8 cellular contexts compared by ENCODE assay signal in the genomic region with DNA sequence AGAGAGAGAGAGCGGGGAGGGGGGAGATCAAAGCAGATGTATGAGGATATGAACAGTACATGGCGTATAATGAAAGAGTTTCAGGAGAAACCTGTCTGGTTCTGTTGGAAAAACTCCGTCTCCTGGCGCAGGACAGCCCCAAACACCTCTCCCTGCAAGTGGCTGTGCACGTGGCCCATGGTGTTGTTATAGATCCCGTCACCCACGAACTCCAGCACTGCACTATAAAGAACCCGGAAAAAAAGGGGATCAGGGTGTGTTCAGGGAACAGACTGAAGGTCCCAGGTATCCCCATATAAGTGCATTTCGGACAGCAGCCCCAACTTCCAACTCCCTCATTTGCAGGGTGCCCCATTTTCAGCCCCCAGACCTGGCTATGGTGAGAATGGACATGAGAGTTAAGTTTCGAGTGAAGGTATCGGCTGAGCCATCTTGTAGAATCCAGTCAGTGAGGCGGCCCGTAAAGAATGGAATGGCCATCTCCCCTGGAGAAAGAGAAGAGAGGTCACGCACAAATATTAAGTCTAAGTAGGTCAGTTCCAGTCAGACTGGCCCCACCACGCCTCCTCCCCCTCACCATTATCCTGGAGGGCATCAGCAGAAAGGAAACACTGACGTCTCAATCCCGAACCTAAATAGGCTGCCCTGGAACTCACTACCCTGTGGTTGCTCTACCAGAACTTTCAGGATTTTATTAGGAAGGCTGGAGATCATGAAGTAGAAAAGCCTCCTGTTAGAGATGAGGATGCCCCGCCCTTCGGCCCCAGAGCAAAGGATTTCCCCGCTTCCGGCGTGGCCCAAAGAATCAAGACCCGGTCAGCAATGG. TPM values are rescaled to one million over a fixed set of nuclear protein-coding genes. Genes with fewer than 3 reads are reported as not detected.
A peak's percentile ranks its signal among the peaks of the same experiment; 100 is the strongest.
DNase-seq lines count a peak whose midpoint lies in the region; ATAC-seq and TF ChIP-seq lines count a peak whose summit lies in the region.

No MANE protein-coding gene starts in this region.

- peaks cover 7% of the 10 kb centered on the region for H3K4me1 ChIP-seq in PC-3 (ENCODE audit: insufficient read depth, low read length)
- H3K4me1 ChIP-seq in mucosa of stomach (ENCODE audit: control insufficient read depth, insufficient read depth, low read length) = peaks cover 22% of the 10 kb centered on the region
- H3K4me1 ChIP-seq in uterus = peaks cover 7 to 9% of the 10 kb centered on the region in 2 donors

- TF ChIP-seq POLR2A in uterus (IDR thresholded peaks at IDR 0.05) = no peak

- no peaks in the 10 kb centered on the region for H4K20me1 ChIP-seq in PC-3 (ENCODE audit: low read length)

- ATAC-seq in PC-3 (no peak), HG02763 (IDR thresholded peaks at IDR 0.05; ENCODE audit: unreplicated experiment) (no peak)

- no peaks in the 10 kb centered on the region for H3K9me2 ChIP-seq in PC-3 (replicated peaks; ENCODE audit: low read length)

- peak; percentile 35 for DNase-seq in EH (ENCODE audit: low read depth)
- DNase-seq in PC-3 = peak; percentile 11
- DNase-seq in dorsolateral prefrontal cortex = peak in 2 of 10 donors; percentile 16 to 26
- DNase-seq in uterus = peak; percentile 55 to 58
- DNase-seq in NCI-H2227 (lab: John Stamatoyannopoulos, UW; ENCODE audit: unreplicated experiment) = no peak
- DNase-seq in DMS153 (lab: John Stamatoyannopoulos, UW) = no peak

- CTCF ChIA-PET in PC-3 (lab: Charles Lee) = interaction anchor here (2.7 kb wide), 1 partner anchor 13 kb away, joined by 83 read pairs; a partner anchor contains a TSS

- H3F3A ChIP-seq in PC-3 (ENCODE audit: low read length, unreplicated experiment) = no peaks in the 10 kb centered on the region

- POLR2A ChIA-PET in PC-3 (lab: Charles Lee; ENCODE audit: unreplicated experiment) = no interaction called here

- H3K9ac ChIP-seq in PC-3 (ENCODE audit: low read length) (peak overlapping the region; percentile 55), mucosa of stomach (ENCODE audit: low read length) (peak overlapping the region; percentile 94)

- intact Hi-C loops in PC-3 (cut with micrococcal nuclease) = no loop called here
- intact Hi-C loops in dorsolateral prefrontal cortex (cut with DNase I) = loop anchor here (2.0 to 5.0 kb wide), 3 partner anchors 13 to 655 kb away; a partner anchor contains a TSS
- intact Hi-C loops in uterus (cut with DNase I; ENCODE audit: low total_unique reads) = no loop called here

- TF ChIP-seq CTCF in PC-3 (conservative IDR thresholded peaks at IDR 0.05; ENCODE audit: low read depth, low read length) (no peak), dorsolateral prefrontal cortex (IDR thresholded peaks at IDR 0.05 in 54 of 56, conservative IDR thresholded peaks at IDR 0.05 in 2 of 56; ENCODE audit: low read depth in 1 of 56, partially characterized antibody in 56 of 56) (no peak), uterus (IDR thresholded peaks at IDR 0.05) (no peak)

- H3K36me3 ChIP-seq in PC-3 (ENCODE audit: low read depth, low read length) = no peaks in the 10 kb centered on the region
- H3K36me3 ChIP-seq in mucosa of stomach (ENCODE audit: control insufficient read depth, insufficient read depth, low read length) = peaks cover 26% of the 10 kb centered on the region
- no peaks in the 10 kb centered on the region for H3K36me3 ChIP-seq in uterus

- H3K27ac ChIP-seq in PC-3 (ENCODE audit: low read length) (no peak overlapping the region), dorsolateral prefrontal cortex (peak overlapping the region; percentile 87 to 100 (median 99)), uterus (peak overlapping the region; percentile 97 to 99)

- peak overlapping the region; percentile 100 for H3K4me2 ChIP-seq in PC-3 (ENCODE audit: low read length)

- no peaks in the 10 kb centered on the region for H3K9me3 ChIP-seq in PC-3 (ENCODE audit: low read length)
- no peaks in the 10 kb centered on the region for H3K9me3 ChIP-seq in mucosa of stomach (ENCODE audit: control insufficient read depth, low read length)
- H3K9me3 ChIP-seq in uterus = no peaks in the 10 kb centered on the region

- no peaks in the 10 kb centered on the region for H3K79me2 ChIP-seq in PC-3 (ENCODE audit: low read length)

- H3K27me3 ChIP-seq in PC-3 (ENCODE audit: low read length) (no peaks in the 10 kb centered on the region), dorsolateral prefrontal cortex (no peaks in the 10 kb centered on the region), mucosa of stomach (ENCODE audit: control insufficient read depth, insufficient read depth, low read length) (no peaks in the 10 kb centered on the region), uterus (no peaks in the 10 kb centered on the region)

- peak overlapping the region; percentile 83 for H3K4me3 ChIP-seq in PC-3 (ENCODE audit: low read length)
- H3K4me3 ChIP-seq in dorsolateral prefrontal cortex = peak overlapping the region; percentile 67 to 99 (median 92)
- H3K4me3 ChIP-seq in mucosa of stomach (ENCODE audit: low read length) = peak overlapping the region; percentile 92
- peak overlapping the region; percentile 61 to 87 for H3K4me3 ChIP-seq in uterus

- H2AFZ ChIP-seq in PC-3 (ENCODE audit: low read length) = peak overlapping the region; percentile 96

- TSS peak; percentile 47 for BruUV-seq in PC-3 (replicated peaks; lab: Mats Ljungman, UMichigan)

RNA-seq across cellular contexts. Expression of a gene that starts 1.3 kb away (rescaled TPM):
- total RNA-seq in PC-3 (2014; rRNA removed) (15.8 and 19.4 TPM in 2 replicates), dorsolateral prefrontal cortex (10 to 100 TPM; 10.8 to 44.1 (median 18.6) TPM), uterus (10 to 100 TPM; 18.2 to 62.2 (median 26.5) TPM)

RNA-seq across cellular contexts. Expression of a gene that starts 1.8 kb away (rescaled TPM):
- total RNA-seq in PC-3 (2014; rRNA removed) (0.40 and 1.5 TPM in 2 replicates), dorsolateral prefrontal cortex (10 to 100 TPM in 85 of 120 experiments, 1 to 10 TPM in 35; 3.1 to 32.7 (median 12.7) TPM), uterus (10 to 100 TPM; 14.0 to 50.7 (median 38.6) TPM)

RNA-seq across cellular contexts. Expression of a gene that starts 8.4 kb away (rescaled TPM):
- total RNA-seq in PC-3 (2014; rRNA removed) (21.2 and 31.6 TPM in 2 replicates), dorsolateral prefrontal cortex (10 to 100 TPM in 101 of 120 experiments, 1 to 10 TPM in 19; 6.7 to 33.3 (median 13.1) TPM), uterus (10 to 100 TPM; 23.5 to 60.1 (median 27.2) TPM)

RNA-seq across cellular contexts. Expression of a gene that starts 13.7 kb away (rescaled TPM):
- total RNA-seq in PC-3 (2014; rRNA removed) (90.5 and 93.0 TPM in 2 replicates), dorsolateral prefrontal cortex (10 to 100 TPM; 12.3 to 50.8 (median 24.2) TPM), uterus (10 to 100 TPM in 2 of 4 donors, 1 to 10 TPM in 2; 3.0 to 42.4 (median 21.5) TPM)

RNA-seq across cellular contexts. Expression of a gene that starts 35.4 kb away (rescaled TPM):
- 0.29 and 0.63 TPM in 2 replicates for total RNA-seq in PC-3 (2014; rRNA removed)
- 1 to 10 TPM in 48 of 120 experiments, under 1 TPM in 40, not detected in 32; 0.33 to 9.9 (median 1.0) TPM for total RNA-seq in dorsolateral prefrontal cortex
- under 1 TPM in 2 of 4 donors, not detected in 2; 0.28 to 0.82 TPM for total RNA-seq in uterus

Comparison
In these comparisons a context has a peak if more than half of its experiments do, and no peak if none do; other contexts are left out.
1. DNase-seq: peak in EH (single experiment), PC-3 (single experiment) and uterus (2 of 2); none in NCI-H2227 (single experiment) and DMS153 (single experiment).
2. intact Hi-C loops: an anchor here in dorsolateral prefrontal cortex (2.0 to 5.0 kb wide); none called in PC-3 and uterus.
3. Peak in every context shown above with its lines, with median percentiles within 50 percentile points of each other: H3K4me3 ChIP-seq.